ENCODE assay signal across 1 cellular context in the genomic region with DNA sequence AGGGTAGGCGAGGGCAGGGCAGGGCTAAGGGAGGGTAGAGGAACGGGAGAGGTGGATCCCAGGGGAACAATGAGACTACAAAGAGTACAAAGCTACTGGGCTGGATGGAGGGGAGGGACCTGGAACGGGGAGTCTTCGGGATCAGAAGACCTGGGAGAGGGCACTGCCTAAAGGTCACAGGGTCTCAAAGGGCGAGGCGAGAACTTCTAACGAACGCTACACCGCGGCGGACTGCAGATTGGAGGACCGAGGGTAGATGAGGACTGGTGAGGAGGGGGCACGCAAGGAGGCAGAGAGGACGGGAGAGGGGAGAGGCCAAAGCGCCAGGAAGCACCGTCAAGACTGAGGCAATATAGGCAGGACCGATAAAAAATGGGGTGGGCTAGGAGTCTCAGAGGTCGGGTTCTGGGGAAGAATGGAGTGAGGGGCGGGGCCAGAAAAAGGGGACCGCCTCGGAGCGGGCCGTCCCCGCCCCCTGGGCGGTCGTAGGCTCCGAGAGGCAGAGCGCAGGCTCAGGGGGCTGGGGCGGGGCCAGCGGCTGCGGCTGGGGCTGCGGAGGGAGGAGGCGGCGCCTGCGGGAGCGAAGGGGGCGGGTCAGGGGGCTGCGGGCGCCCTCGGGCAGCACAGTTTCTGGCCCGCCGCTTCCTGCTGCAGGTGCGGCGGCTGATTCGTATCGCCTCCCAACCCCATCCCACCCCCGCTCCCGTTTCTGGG.
TF ChIP-seq lines count a peak whose summit lies in the region.

No MANE protein-coding gene starts in this region.

TF ChIP-seq in GM23338, 12 proteins besides CTCF, POLR2A, EP300 and RAD21 (continued from another document):
- TF ChIP-seq, protein P1, sequence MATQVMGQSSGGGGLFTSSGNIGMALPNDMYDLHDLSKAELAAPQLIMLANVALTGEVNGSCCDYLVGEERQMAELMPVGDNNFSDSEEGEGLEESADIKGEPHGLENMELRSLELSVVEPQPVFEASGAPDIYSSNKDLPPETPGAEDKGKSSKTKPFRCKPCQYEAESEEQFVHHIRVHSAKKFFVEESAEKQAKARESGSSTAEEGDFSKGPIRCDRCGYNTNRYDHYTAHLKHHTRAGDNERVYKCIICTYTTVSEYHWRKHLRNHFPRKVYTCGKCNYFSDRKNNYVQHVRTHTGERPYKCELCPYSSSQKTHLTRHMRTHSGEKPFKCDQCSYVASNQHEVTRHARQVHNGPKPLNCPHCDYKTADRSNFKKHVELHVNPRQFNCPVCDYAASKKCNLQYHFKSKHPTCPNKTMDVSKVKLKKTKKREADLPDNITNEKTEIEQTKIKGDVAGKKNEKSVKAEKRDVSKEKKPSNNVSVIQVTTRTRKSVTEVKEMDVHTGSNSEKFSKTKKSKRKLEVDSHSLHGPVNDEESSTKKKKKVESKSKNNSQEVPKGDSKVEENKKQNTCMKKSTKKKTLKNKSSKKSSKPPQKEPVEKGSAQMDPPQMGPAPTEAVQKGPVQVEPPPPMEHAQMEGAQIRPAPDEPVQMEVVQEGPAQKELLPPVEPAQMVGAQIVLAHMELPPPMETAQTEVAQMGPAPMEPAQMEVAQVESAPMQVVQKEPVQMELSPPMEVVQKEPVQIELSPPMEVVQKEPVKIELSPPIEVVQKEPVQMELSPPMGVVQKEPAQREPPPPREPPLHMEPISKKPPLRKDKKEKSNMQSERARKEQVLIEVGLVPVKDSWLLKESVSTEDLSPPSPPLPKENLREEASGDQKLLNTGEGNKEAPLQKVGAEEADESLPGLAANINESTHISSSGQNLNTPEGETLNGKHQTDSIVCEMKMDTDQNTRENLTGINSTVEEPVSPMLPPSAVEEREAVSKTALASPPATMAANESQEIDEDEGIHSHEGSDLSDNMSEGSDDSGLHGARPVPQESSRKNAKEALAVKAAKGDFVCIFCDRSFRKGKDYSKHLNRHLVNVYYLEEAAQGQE (IDR thresholded peaks at IDR 0.05; ENCODE audit: unreplicated experiment) = no peak
TF ChIP-seq in GM23338: peak in this region for 1.
